In genomic region chr3:123336441-123336851, GRCh38 we compare ENCODE assay signal across 17 cellular contexts.
DNase-seq lines count a peak whose midpoint lies in the region; FAIRE-seq and TF ChIP-seq lines count a peak whose summit lies in the region.
"Had no signal": no experiment of that assay in that cellular context is flagged by ENCODE, and none has a peak within 500 bp of the region (broad histone marks: within the 10 kb centered on the region; RNA-seq: fewer than 3 reads in every experiment).

No MANE protein-coding gene starts in this region.

- TF ChIP-seq CTCF in CD14-positive monocyte (IDR thresholded peaks at IDR 0.05) (no peak), ascending aorta (IDR thresholded peaks at IDR 0.05) (no peak), right atrium auricular region (IDR thresholded peaks at IDR 0.05) (no peak), spleen (IDR thresholded peaks at IDR 0.05 in 8 of 11, conservative IDR thresholded peaks at IDR 0.05 in 3 of 11) (no peak)

- H3K4me3 ChIP-seq in ascending aorta (no peak overlapping the region), right atrium auricular region (no peak overlapping the region), spleen (no peak overlapping the region)
- H3K4me3 ChIP-seq: PC-9, SK-N-MC had no signal

- no peak for TF ChIP-seq POLR2A in spleen (IDR thresholded peaks at IDR 0.05)

- H3K27ac Mint-ChIP-seq in CD14-positive monocyte = no peak overlapping the region
- H3K27ac Mint-ChIP-seq: HFFc6 had no signal

- H3K9me3 Mint-ChIP-seq in CD14-positive monocyte = no peaks in the 10 kb centered on the region

- H3K27me3 Mint-ChIP-seq in CD14-positive monocyte (ENCODE audit: low read depth in 3 of 3) = peaks cover 2 to 8% (median 5%) of the 10 kb centered on the region in 3 donors

- H3K36me3 Mint-ChIP-seq in CD14-positive monocyte = no peaks in the 10 kb centered on the region

- H3K4me1 ChIP-seq in ascending aorta (peaks cover 4 to 38% of the 10 kb centered on the region in 2 donors), right atrium auricular region (peaks cover 0 to 83% of the 10 kb centered on the region in 2 donors), spleen (peaks cover 0 to 27% (median 15%) of the 10 kb centered on the region in 6 donors)
- H3K4me1 ChIP-seq: BE2C had no signal

- H3K36me3 ChIP-seq in ascending aorta = peaks cover 0 to 4% of the 10 kb centered on the region in 2 donors
- no peaks in the 10 kb centered on the region for H3K36me3 ChIP-seq in right atrium auricular region
- no peaks in the 10 kb centered on the region for H3K36me3 ChIP-seq in spleen
- H3K36me3 ChIP-seq: BE2C had no signal

- intact Hi-C loops in CD14-positive monocyte (cut with micrococcal nuclease) (no loop called here), ascending aorta (cut with DNase I) (no loop called here), spleen (cut with DNase I; ENCODE audit: low total_unique reads) (no loop called here)

- H3K9me3 ChIP-seq in ascending aorta (no peaks in the 10 kb centered on the region), right atrium auricular region (no peaks in the 10 kb centered on the region), spleen (no peaks in the 10 kb centered on the region)
- H3K9me3 ChIP-seq: BE2C had no signal

- peak; percentile 17 for DNase-seq in CD14-positive monocyte (ENCODE audit: low spot score)
- DNase-seq in ascending aorta (ENCODE audit: low spot score in 2 of 2) = no peak
- no peak for DNase-seq in right atrium auricular region (ENCODE audit: low spot score)
- DNase-seq in spleen = peak; percentile 70
- no peak for DNase-seq in GM19239 (ENCODE audit: insufficient read length, low spot score)
- DNase-seq in NCI-H2196 (lab: John Stamatoyannopoulos, UW; ENCODE audit: unreplicated experiment) = no peak
- DNase-seq in stimulated activated CD4-positive, alpha-beta T cell treated with anti-CD3 and anti-CD28 coated beads, Interleukin-12 subunit alpha, Interleukin-12 subunit beta, amount 100 ng/mL, for 4 hours = no peak
- DNase-seq: BE2C, HFFc6, NCI-H1048, NCI-H2227 treated with DMSO at 0.1 percent for 48 hours, NCI-H524, PC-9 had no signal

- no peak overlapping the region for H3K4me3 Mint-ChIP-seq in CD14-positive monocyte
- H3K4me3 Mint-ChIP-seq: HFFc6 had no signal

- H3K27ac ChIP-seq in ascending aorta (peak overlapping the region; percentile 69 to 86), right atrium auricular region (peak overlapping the region; percentile 87 to 91), spleen (peak overlapping the region in 1 of 8 donors; percentile 16)
- H3K27ac ChIP-seq: KMS-11, PC-9, SK-N-MC had no signal

- H3K27me3 ChIP-seq in ascending aorta (no peaks in the 10 kb centered on the region), right atrium auricular region (no peaks in the 10 kb centered on the region), spleen (replicated peaks in 1 of 7) (no peaks in the 10 kb centered on the region)
- H3K27me3 ChIP-seq: BE2C had no signal

- H3K4me1 Mint-ChIP-seq in CD14-positive monocyte = no peaks in the 10 kb centered on the region

- no peak for FAIRE-seq in GM19239 (lab: Jason Lieb, UNC)
- FAIRE-seq: GM12892, H54 had no signal

- WGBS in spleen, 5 donors = 85 to 92% (median 92%) methylated on average over 7 of the region's 7 CpGs

Comparison
In these comparisons a context has a peak if more than half of its experiments do, and no peak if none do; other contexts are left out.
1. DNase-seq: peak in CD14-positive monocyte (single experiment) and spleen (single experiment); none in ascending aorta (0 of 2), right atrium auricular region (single experiment), GM19239 (single experiment), NCI-H2196 (single experiment) and stimulated activated CD4-positive, alpha-beta T cell treated with anti-CD3 and anti-CD28 coated beads, Interleukin-12 subunit alpha, Interleukin-12 subunit beta, amount 100 ng/mL, for 4 hours (single experiment).